ENCODE assay signal across 9 cellular contexts in genomic region chr20:50744143-50744792, GRCh38. TPM values are rescaled to one million over a fixed set of nuclear protein-coding genes. Genes with fewer than 3 reads are reported as not detected.
A peak's percentile ranks its signal among the peaks of the same experiment; 100 is the strongest.
DNase-seq lines count a peak whose midpoint lies in the region; ATAC-seq, FAIRE-seq and TF ChIP-seq lines count a peak whose summit lies in the region.
"Had no signal": no experiment of that assay in that cellular context is flagged by ENCODE, and none has a peak within 500 bp of the region (broad histone marks: within the 10 kb centered on the region; RNA-seq: fewer than 3 reads in every experiment).

No MANE protein-coding gene starts in this region.

- peak overlapping the region; percentile 32 for H3K4me2 ChIP-seq in keratinocyte (ENCODE audit: control insufficient read depth, extremely low read depth, insufficient read depth, low read depth, low read length)

- no peaks in the 10 kb centered on the region for H4K20me1 ChIP-seq in keratinocyte (ENCODE audit: control insufficient read depth, extremely low read depth, insufficient read depth, low read length)

- H3K27ac ChIP-seq in HUES6 (ENCODE audit: low read depth, low read length) (peak overlapping the region; percentile 51; the same call in 1 of the 2 replicates), keratinocyte (ENCODE audit: control insufficient read depth, insufficient read depth, low read length) (peak overlapping the region; percentile 58), stomach (peak overlapping the region; percentile 77 to 91 (median 87))

- H3K4me1 ChIP-seq in HUES6 (ENCODE audit: control insufficient read depth, insufficient read depth, low read length) (peaks cover 54% of the 10 kb centered on the region), keratinocyte (ENCODE audit: control insufficient read depth, extremely low read depth, insufficient read depth, low read length) (peaks cover 32% of the 10 kb centered on the region), stomach (peaks cover 38 to 97% (median 78%) of the 10 kb centered on the region in 4 donors)

- H3K9me1 ChIP-seq in keratinocyte (ENCODE audit: control insufficient read depth, extremely low read depth, insufficient read depth, low read length), result no peaks in the 10 kb centered on the region

- no peak for TF ChIP-seq POLR2A in stomach (IDR thresholded peaks at IDR 0.05)

- ATAC-seq in GM19397 (IDR thresholded peaks at IDR 0.05; ENCODE audit: unreplicated experiment) (no peak), GM19395 (IDR thresholded peaks at IDR 0.05; ENCODE audit: unreplicated experiment) (no peak)

- H3K4me3 ChIP-seq in HUES6 (ENCODE audit: low read depth, low read length) (peak overlapping the region; percentile 25; the same call in 1 of the 2 replicates), astrocyte of the spinal cord (ENCODE audit: low read depth, low read length) (no peak overlapping the region), keratinocyte (ENCODE audit: control insufficient read depth in 2 of 3, extremely low read depth in 1 of 3, insufficient read depth in 2 of 3, low read depth in 1 of 3, low read length in 3 of 3) (no peak overlapping the region), stomach (no peak overlapping the region)

- H3K9me3 ChIP-seq in HUES6 (ENCODE audit: control insufficient read depth, insufficient read depth, low read depth, low read length) (no peaks in the 10 kb centered on the region), keratinocyte (ENCODE audit: control insufficient read depth, low read depth, low read length) (no peaks in the 10 kb centered on the region), stomach (no peaks in the 10 kb centered on the region)

- H3K79me2 ChIP-seq in keratinocyte (ENCODE audit: control insufficient read depth, insufficient read depth, low read length), result peaks cover 33% of the 10 kb centered on the region

- peaks cover 19% of the 10 kb centered on the region; the same call in 1 of the 2 replicates for H3K36me3 ChIP-seq in HUES6 (ENCODE audit: control insufficient read depth, insufficient read depth, low read length)
- H3K36me3 ChIP-seq in keratinocyte (ENCODE audit: control insufficient read depth in 2 of 2, extremely low read depth in 1 of 2, insufficient read depth in 2 of 2, low read length in 2 of 2), result peaks cover 0 to 10% of the 10 kb centered on the region in 2 experiments
- H3K36me3 ChIP-seq in stomach, result peaks cover 0 to 8% (median 0%) of the 10 kb centered on the region in 4 donors

- H2AFZ ChIP-seq in keratinocyte (ENCODE audit: control insufficient read depth, low read length), result no peak overlapping the region

- in situ Hi-C loops in astrocyte of the spinal cord (cut with HindIII; ENCODE audit: low sequenced_read_pairs), result no loop called here

- FAIRE-seq in keratinocyte (lab: Jason Lieb, UNC), result peak; percentile 73
- FAIRE-seq: GM18507 had no signal

- TF ChIP-seq CTCF in astrocyte of the spinal cord (IDR thresholded peaks at IDR 0.05; ENCODE audit: low read depth, low read length), result peak; percentile 55
- TF ChIP-seq CTCF in keratinocyte (optimal IDR thresholded peaks at IDR 0.05 in 1 of 3, IDR thresholded peaks at IDR 0.05 in 1 of 3, conservative IDR thresholded peaks at IDR 0.05 in 1 of 3; ENCODE audit: extremely low read depth in 1 of 3, insufficient read depth in 2 of 3, low read length in 3 of 3), result peak; percentile 19 to 57 (median 36)
- peak in 4 of 7 experiments; percentile 7 to 54 (median 33) for TF ChIP-seq CTCF in stomach (IDR thresholded peaks at IDR 0.05)

- WGBS in stomach, 5 donors, result 35 to 49% (median 41%) methylated on average over 15 of the region's 15 CpGs

- dilution Hi-C loops in keratinocyte (cut with MboI; ENCODE audit: extremely low pct_ligation_motif_present, low sequenced_read_pairs), result no loop called here

- peak; percentile 90 for DNase-seq in AG08395 (ENCODE audit: low spot score)
- DNase-seq in astrocyte of the spinal cord (ENCODE audit: low read depth, low spot score), result peak; percentile 90
- no peak for DNase-seq in keratinocyte (ENCODE audit: low read depth, low spot score)
- DNase-seq in stomach, result peak; percentile 68
- no peak for DNase-seq in stimulated activated CD4-positive, alpha-beta T cell treated with anti-CD3 and anti-CD28 coated beads, Interleukin-4, amount 100 ng/mL, for 1 hour

- TF ChIP-seq EP300 in stomach (IDR thresholded peaks at IDR 0.05), result no peak

- H3K9ac ChIP-seq in HUES6 (ENCODE audit: low read length), result peak overlapping the region; percentile 54
- H3K9ac ChIP-seq in keratinocyte (ENCODE audit: control insufficient read depth, extremely low read depth, insufficient read depth, low read length), result peak overlapping the region; percentile 33

- intact Hi-C loops in stomach (cut with DNase I; ENCODE audit: low total_unique reads), result loop anchor here (10.0 kb wide), 1 partner anchor 119 kb away; no protein-coding TSS in a partner anchor

- no peaks in the 10 kb centered on the region for H3K27me3 ChIP-seq in HUES6 (ENCODE audit: control insufficient read depth, insufficient read depth, low read length)
- no peaks in the 10 kb centered on the region for H3K27me3 ChIP-seq in keratinocyte (ENCODE audit: control insufficient read depth, extremely low read depth, insufficient read depth, low read length)
- no peaks in the 10 kb centered on the region for H3K27me3 ChIP-seq in stomach

RNA-seq across cellular contexts. Expression of gene PARD6B, which starts 12.9 kb away (rescaled TPM):
- polyA plus RNA-seq in keratinocyte (1.4 to 2.0 TPM (median 1.4 TPM) in 3 replicates), stomach (1 to 10 TPM; 3.2 to 6.0 (median 3.7) TPM)
- 9.9 TPM for polyA plus RNA-seq in keratinocyte (2011; ENCODE audit: low read depth)
- 0.30 and 1.1 TPM in 2 replicates for polyA plus RNA-seq in keratinocyte (2011; cell fraction: cytosol; rRNA removed)
- polyA plus RNA-seq in keratinocyte (2011; cell fraction: nucleus; rRNA removed), result 2.0 and 2.9 TPM in 2 replicates
- polyA plus RNA-seq in keratinocyte (2012; ENCODE audit: low replicate concordance), result 1.1 and 9.7 TPM in 2 replicates
- polyA minus RNA-seq in keratinocyte, result 1.8 to 4.9 TPM (median 2.5 TPM) in 3 replicates
- polyA minus RNA-seq in keratinocyte (2011; cell fraction: cytosol; rRNA and poly(A)+ RNA removed), result 1.5 TPM
- 2.5 and 4.3 TPM in 2 replicates for polyA minus RNA-seq in keratinocyte (2011; cell fraction: nucleus; rRNA and poly(A)+ RNA removed)
- 10 to 100 TPM in 4 of 5 donors, 1 to 10 TPM in 1; 5.4 to 69.5 (median 22.6) TPM for total RNA-seq in stomach

RNA-seq across cellular contexts. Expression of gene BCAS4, which starts 50.6 kb away (rescaled TPM):
- polyA plus RNA-seq in keratinocyte, result 13.8 to 23.1 TPM (median 19.0 TPM) in 3 replicates
- 1.3 TPM for polyA plus RNA-seq in keratinocyte (2011; ENCODE audit: low read depth)
- 9.0 and 22.6 TPM in 2 replicates for polyA plus RNA-seq in keratinocyte (2011; cell fraction: cytosol; rRNA removed)
- polyA plus RNA-seq in keratinocyte (2011; cell fraction: nucleus; rRNA removed), result 7.0 and 12.3 TPM in 2 replicates
- 6.9 and 15.7 TPM in 2 replicates for polyA plus RNA-seq in keratinocyte (2012; ENCODE audit: low replicate concordance)
- polyA minus RNA-seq in keratinocyte, result 4.0 to 9.0 TPM (median 8.4 TPM) in 3 replicates
- polyA minus RNA-seq in keratinocyte (2011; cell fraction: cytosol; rRNA and poly(A)+ RNA removed), result 8.2 TPM
- polyA minus RNA-seq in keratinocyte (2011; cell fraction: nucleus; rRNA and poly(A)+ RNA removed), result 3.8 and 8.4 TPM in 2 replicates
- 1 to 10 TPM in 3 of 5 donors, under 1 TPM in 1, not detected in 1; under 0.01 to 2.8 (median 1.9) TPM for total RNA-seq in stomach
- polyA plus RNA-seq in stomach, result 1 to 10 TPM in 2 of 3 donors, under 1 TPM in 1; 0.46 to 7.2 (median 5.6) TPM

RNA-seq across cellular contexts. Expression of gene RIPOR3, which starts 52.9 kb away (rescaled TPM):
- polyA plus RNA-seq in keratinocyte (0.10 to 0.40 TPM (median 0.10 TPM) in 3 replicates), stomach (1 to 10 TPM; 4.4 to 5.9 (median 5.8) TPM)
- 0.42 TPM for polyA plus RNA-seq in keratinocyte (2011; ENCODE audit: low read depth)
- 0.05 and 0.06 TPM in 2 replicates for polyA plus RNA-seq in keratinocyte (2011; cell fraction: cytosol; rRNA removed)
- 0.43 and 0.44 TPM in 2 replicates for polyA plus RNA-seq in keratinocyte (2011; cell fraction: nucleus; rRNA removed)
- polyA plus RNA-seq in keratinocyte (2012; ENCODE audit: low replicate concordance), result 0.22 and 1.2 TPM in 2 replicates
- 0.10 to 0.72 TPM in 2 of 3 replicates, not detected in the other for polyA minus RNA-seq in keratinocyte
- not detected for polyA minus RNA-seq in keratinocyte (2011; cell fraction: cytosol; rRNA and poly(A)+ RNA removed)
- 0.11 and 0.31 TPM in 2 replicates for polyA minus RNA-seq in keratinocyte (2011; cell fraction: nucleus; rRNA and poly(A)+ RNA removed)
- total RNA-seq in stomach, result 10 to 100 TPM in 3 of 5 donors, 1 to 10 TPM in 2; 8.1 to 61.1 (median 13.4) TPM

Comparison
In these comparisons a context has a peak if more than half of its experiments do, and no peak if none do; other contexts are left out.
1. DNase-seq: peak in AG08395 (single experiment), astrocyte of the spinal cord (single experiment) and stomach (single experiment); none in keratinocyte (single experiment) and stimulated activated CD4-positive, alpha-beta T cell treated with anti-CD3 and anti-CD28 coated beads, Interleukin-4, amount 100 ng/mL, for 1 hour (single experiment).
2. Peak in every context shown above with its lines, with median percentiles within 50 percentile points of each other: H3K27ac ChIP-seq and CTCF ChIP-seq.